Comparison of ENCODE assay signal across 8 cellular contexts in genomic region chr19:10551698-10552301, GRCh38. TPM values are rescaled to one million over a fixed set of nuclear protein-coding genes. Genes with fewer than 3 reads are reported as not detected.
DNase-seq lines count a peak whose midpoint lies in the region; ATAC-seq, FAIRE-seq and TF ChIP-seq lines count a peak whose summit lies in the region.

No MANE protein-coding gene starts in this region.

- no peak for TF ChIP-seq RAD21 in GM12878 (IDR thresholded peaks at IDR 0.05; ENCODE audit: insufficient read depth, low read depth, low read length)

- H3K27me3 ChIP-seq in GM12878 (replicated peaks in 1 of 2; ENCODE audit: control insufficient read depth in 2 of 2, insufficient read depth in 2 of 2, low read length in 1 of 2): no peaks in the 10 kb centered on the region
- H3K27me3 ChIP-seq in psoas muscle (ENCODE audit: insufficient read depth in 3 of 3, low read length in 2 of 3): no peaks in the 10 kb centered on the region

- no TSS peak for BruUV-seq in GM12878 (replicated peaks; lab: Mats Ljungman, UMichigan)

- peaks cover 45% of the 10 kb centered on the region for H3K4me1 Mint-ChIP-seq in activated CD4-positive, alpha-beta T cell treated with anti-CD3 and anti-CD28 coated beads, Interleukin-2, amount 10 ng/mL, durations not matched to agents 24 days and 14 days

- peaks cover 25 to 26% of the 10 kb centered on the region in 2 experiments for H3K36me3 ChIP-seq in GM12878 (ENCODE audit: control insufficient read depth in 2 of 2, insufficient read depth in 2 of 2, low read length in 1 of 2)
- H3K36me3 ChIP-seq in psoas muscle (ENCODE audit: insufficient read depth in 1 of 2, low read depth in 1 of 2): peaks cover 7 to 100% of the 10 kb centered on the region in 2 donors

- H3K4me1 ChIP-seq in GM12878 (ENCODE audit: control insufficient read depth, insufficient read depth, low read length) (peaks cover 46% of the 10 kb centered on the region), psoas muscle (no peaks in the 10 kb centered on the region)

- H3K79me2 ChIP-seq in GM12878 (ENCODE audit: control insufficient read depth, insufficient read depth, low read length): no peaks in the 10 kb centered on the region; the same call in 1 of the 2 replicates

- H4K20me1 ChIP-seq in GM12878 (ENCODE audit: control insufficient read depth, insufficient read depth): no peaks in the 10 kb centered on the region

- no peak for TF ChIP-seq EP300 in GM12878 (IDR thresholded peaks at IDR 0.05; ENCODE audit: borderline replicate concordance in 1 of 2, control insufficient read depth in 1 of 2, low read depth in 2 of 2, low read length in 2 of 2)

- TF ChIP-seq CTCF in GM12878 (IDR thresholded peaks at IDR 0.05 in 2 of 3, conservative IDR thresholded peaks at IDR 0.05 in 1 of 3; ENCODE audit: control insufficient read depth in 2 of 3, extremely low read depth in 1 of 3, insufficient read depth in 1 of 3, low read depth in 3 of 3, low read length in 3 of 3) (0 out of 6 replicates have a peak, but pooled peaks of 2 of the 3 experiments have one; percentile 5 to 8), psoas muscle (IDR thresholded peaks at IDR 0.05) (no peak)

- CTCF ChIA-PET in GM12878 (lab: Yijun Ruan, JAX): interaction anchor here (0.6 to 1.8 kb wide), 6 partner anchors 10 to 269 kb away, joined by 3 to 4 read pairs (median 4); no protein-coding TSS in a partner anchor

- no peak overlapping the region for H3K4me2 ChIP-seq in GM12878 (ENCODE audit: control insufficient read depth, insufficient read depth)

- no peak overlapping the region for H3K9ac ChIP-seq in GM12878 (ENCODE audit: control insufficient read depth, insufficient read depth, low read length)

- no peaks in the 10 kb centered on the region for H3K27me3 Mint-ChIP-seq in activated CD4-positive, alpha-beta T cell treated with anti-CD3 and anti-CD28 coated beads, Interleukin-2, amount 10 ng/mL, durations not matched to agents 24 days and 14 days

- no peaks in the 10 kb centered on the region for H3K9me3 Mint-ChIP-seq in activated CD4-positive, alpha-beta T cell treated with anti-CD3 and anti-CD28 coated beads, Interleukin-2, amount 10 ng/mL, durations not matched to agents 24 days and 14 days

- H2AFZ ChIP-seq in GM12878 (ENCODE audit: control insufficient read depth, low read depth, low read length): no peak overlapping the region

- H3K27ac ChIP-seq in GM12878 (ENCODE audit: control insufficient read depth, insufficient read depth): no peak overlapping the region
- H3K27ac ChIP-seq in psoas muscle: no peak overlapping the region

- DNase-seq in activated CD4-positive, alpha-beta T cell treated with anti-CD3 and anti-CD28 coated beads, Interleukin-2, amount 10 ng/mL, durations not matched to agents 24 days and 14 days: peak; percentile 80
- DNase-seq in activated CD4-positive, alpha-beta T cell treated with anti-CD3 and anti-CD28 coated beads, Interleukin-2, amount 50 U/mL, for 1 hour: no peak
- DNase-seq in NOMO-1 treated with DMSO at 0.1 percent for 48 hours (lab: John Stamatoyannopoulos, UW; ENCODE audit: unreplicated experiment): peak; percentile 66
- no peak for DNase-seq in GM12878 (ENCODE audit: low read depth, low spot score)
- DNase-seq in psoas muscle: no peak
- no peak for DNase-seq in kidney glomerular epithelial cell (lab: John Stamatoyannopoulos, UW)
- DNase-seq in T1000 (lab: John Stamatoyannopoulos, UW): no peak

- intact Hi-C loops in activated CD4-positive, alpha-beta T cell treated with anti-CD3 and anti-CD28 coated beads, Interleukin-2, amount 10 ng/mL, durations not matched to agents 24 days and 14 days (cut with micrococcal nuclease): loop anchor here (2.0 to 5.0 kb wide), 2 partner anchors 15 to 39 kb away; partner anchors contain the start of gene KRI1
- intact Hi-C loops in GM12878 (cut with micrococcal nuclease; ENCODE audit: unreplicated experiment) (no loop called here), psoas muscle (cut with DNase I) (no loop called here)

- POLR2A ChIA-PET in GM12878 (lab: Charles Lee): interaction anchor here (0.6 to 1.6 kb wide), 3 partner anchors 9 to 869 kb away, joined by 3 to 5 read pairs (median 4); no protein-coding TSS in a partner anchor

- no peak overlapping the region for H3K4me3 Mint-ChIP-seq in activated CD4-positive, alpha-beta T cell treated with anti-CD3 and anti-CD28 coated beads, Interleukin-2, amount 10 ng/mL, durations not matched to agents 24 days and 14 days

- in situ Hi-C loops in GM12878 (cut with MboI): no loop called here

- H3K9me3 ChIP-seq in GM12878 (replicated peaks; ENCODE audit: control insufficient read depth, insufficient read depth, low read length) (no peaks in the 10 kb centered on the region; the same call in 2 of the 3 replicates), psoas muscle (no peaks in the 10 kb centered on the region)

- H3K4me3 ChIP-seq in GM12878 (no peak overlapping the region), psoas muscle (no peak overlapping the region)

- SMC1A ChIA-PET in GM12878 (lab: Charles Lee; ENCODE audit: uncharacterized antibody, unreplicated experiment): interaction anchor here (0.6 kb wide), 1 partner anchor 107 kb away, joined by 5 read pairs; no protein-coding TSS in a partner anchor

- peak overlapping the region; percentile 67 for H3K27ac Mint-ChIP-seq in activated CD4-positive, alpha-beta T cell treated with anti-CD3 and anti-CD28 coated beads, Interleukin-2, amount 10 ng/mL, durations not matched to agents 24 days and 14 days

- 99% methylated on average over 11 of the region's 12 CpGs for WGBS in GM12878 (ENCODE audit: insufficient coverage, insufficient replicate concordance, low lambda C conversion rate, missing lambda C conversion rate)
- 93 to 95% (median 93%) methylated on average over 10 to 12 of the region's 12 CpGs for WGBS in psoas muscle, 3 donors

- ATAC-seq in GM12878: no peak
- ATAC-seq in psoas muscle: peak; percentile 29 to 55 (median 50)
- ATAC-seq in HG03095 (IDR thresholded peaks at IDR 0.05; ENCODE audit: unreplicated experiment): no peak

- no peak for FAIRE-seq in GM12878 (lab: Jason Lieb, UNC)

- peaks cover 58% of the 10 kb centered on the region for H3K36me3 Mint-ChIP-seq in activated CD4-positive, alpha-beta T cell treated with anti-CD3 and anti-CD28 coated beads, Interleukin-2, amount 10 ng/mL, durations not matched to agents 24 days and 14 days (ENCODE audit: low read depth)

- RAD21 ChIA-PET in GM12878 (lab: Charles Lee; ENCODE audit: unreplicated experiment): interaction anchor here (1.6 to 2.0 kb wide), 2 partner anchors 9 to 10 kb away, joined by 4 to 5 read pairs; no protein-coding TSS in a partner anchor

- TF ChIP-seq POLR2A in GM12878 (IDR thresholded peaks at IDR 0.05; ENCODE audit: low read depth, low read length): peak; percentile 57

RNA-seq across cellular contexts. Expression of gene ATG4D, which starts 8.1 kb away (rescaled TPM):
- total RNA-seq in activated CD4-positive, alpha-beta T cell treated with anti-CD3 and anti-CD28 coated beads, Interleukin-2, amount 10 ng/mL, durations not matched to agents 24 days and 14 days: 36.7 and 40.8 TPM in 2 replicates
- total RNA-seq in GM12878 (2013; cell fraction: nucleolus; rRNA removed): 11.7 and 13.3 TPM in 2 replicates
- total RNA-seq in GM12878 (2014; rRNA removed): 15.6 and 16.8 TPM in 2 replicates
- 8.1 and 8.4 TPM in 2 replicates for total RNA-seq in GM12878 (2014; rRNA removed; fragmentation: Illumina TruSeq; extraction: Trizol)
- total RNA-seq in GM12878 (2021): 24.2 and 24.3 TPM in 2 replicates
- 7.4 TPM for polyA plus RNA-seq in GM12878 (2011; ENCODE audit: low read depth)
- polyA plus RNA-seq in GM12878 (2011; rRNA removed): 7.9 and 14.5 TPM in 2 replicates
- polyA plus RNA-seq in GM12878 (2011; cell fraction: cytosol; rRNA removed): 20.2 and 26.1 TPM in 2 replicates
- 45.2 and 57.3 TPM in 2 replicates for polyA plus RNA-seq in GM12878 (2011; cell fraction: nucleus; rRNA removed)
- polyA plus RNA-seq in GM12878 (2012): 17.3 and 23.3 TPM in 2 replicates
- 1.2 and 7.7 TPM in 2 replicates for polyA plus RNA-seq in GM12878 (2014; fragmentation: Illumina TruSeq; extraction: Trizol)
- 1 to 10 TPM in 1 of 2 experiments, under 1 TPM in 1; 0.39 to 2.3 TPM for polyA plus RNA-seq in GM12878 (2014; fragmentation: Nextera tagmentation; extraction: Ambion mirVana)
- 26.7 and 28.7 TPM in 2 replicates for polyA plus RNA-seq in GM12878 (2014; rRNA removed)
- polyA plus RNA-seq in GM12878 (2016; fragmentation: Nextera tagmentation; extraction: Ambion mirVana): 10 to 100 TPM; 12.4 to 14.6 TPM
- 10.1 and 22.5 TPM in 2 replicates for polyA minus RNA-seq in GM12878 (2011; rRNA and poly(A)+ RNA removed)
- 6.4 and 9.4 TPM in 2 replicates for polyA minus RNA-seq in GM12878 (2011; cell fraction: cytosol; rRNA and poly(A)+ RNA removed)
- 10.0 and 14.4 TPM in 2 replicates for polyA minus RNA-seq in GM12878 (2011; cell fraction: nucleus; rRNA and poly(A)+ RNA removed)
- total RNA-seq in psoas muscle: 10 to 100 TPM; 42.5 to 71.8 (median 60.8) TPM
- polyA plus RNA-seq in psoas muscle: 10 to 100 TPM; 49.3 to 95.7 (median 72.8) TPM

RNA-seq across cellular contexts. Expression of gene KRI1, which starts 14.0 kb away (rescaled TPM):
- 84.0 and 90.6 TPM in 2 replicates for total RNA-seq in activated CD4-positive, alpha-beta T cell treated with anti-CD3 and anti-CD28 coated beads, Interleukin-2, amount 10 ng/mL, durations not matched to agents 24 days and 14 days
- 18.6 and 20.9 TPM in 2 replicates for total RNA-seq in GM12878 (2013; cell fraction: nucleolus; rRNA removed)
- 25.3 and 31.0 TPM in 2 replicates for total RNA-seq in GM12878 (2014; rRNA removed)
- 17.6 and 21.0 TPM in 2 replicates for total RNA-seq in GM12878 (2014; rRNA removed; fragmentation: Illumina TruSeq; extraction: Trizol)
- total RNA-seq in GM12878 (2021): 32.7 and 36.2 TPM in 2 replicates
- 10.2 TPM for polyA plus RNA-seq in GM12878 (2011; ENCODE audit: low read depth)
- polyA plus RNA-seq in GM12878 (2011; rRNA removed): 17.2 and 17.4 TPM in 2 replicates
- polyA plus RNA-seq in GM12878 (2011; cell fraction: cytosol; rRNA removed): 12.3 and 17.7 TPM in 2 replicates
- 43.9 and 57.1 TPM in 2 replicates for polyA plus RNA-seq in GM12878 (2011; cell fraction: nucleus; rRNA removed)
- 18.6 and 27.4 TPM in 2 replicates for polyA plus RNA-seq in GM12878 (2012)
- 21.9 and 24.7 TPM in 2 replicates for polyA plus RNA-seq in GM12878 (2014; fragmentation: Illumina TruSeq; extraction: Trizol)
- 1 to 10 TPM in 1 of 2 experiments, under 1 TPM in 1; 0.98 to 3.4 TPM for polyA plus RNA-seq in GM12878 (2014; fragmentation: Nextera tagmentation; extraction: Ambion mirVana)
- 42.5 and 42.6 TPM in 2 replicates for polyA plus RNA-seq in GM12878 (2014; rRNA removed)
- 10 to 100 TPM; 24.7 to 27.4 TPM for polyA plus RNA-seq in GM12878 (2016; fragmentation: Nextera tagmentation; extraction: Ambion mirVana)
- 5.3 and 7.0 TPM in 2 replicates for polyA minus RNA-seq in GM12878 (2011; rRNA and poly(A)+ RNA removed)
- polyA minus RNA-seq in GM12878 (2011; cell fraction: cytosol; rRNA and poly(A)+ RNA removed): 8.0 and 9.6 TPM in 2 replicates
- polyA minus RNA-seq in GM12878 (2011; cell fraction: nucleus; rRNA and poly(A)+ RNA removed): 12.5 and 24.5 TPM in 2 replicates
- total RNA-seq in psoas muscle: 10 to 100 TPM; 17.3 to 20.6 (median 20.3) TPM
- 10 to 100 TPM; 14.8 to 21.6 (median 20.1) TPM for polyA plus RNA-seq in psoas muscle

RNA-seq across cellular contexts. Expression of gene CDKN2D, which starts 17.0 kb away (rescaled TPM):
- 41.0 and 44.2 TPM in 2 replicates for total RNA-seq in activated CD4-positive, alpha-beta T cell treated with anti-CD3 and anti-CD28 coated beads, Interleukin-2, amount 10 ng/mL, durations not matched to agents 24 days and 14 days
- total RNA-seq in GM12878 (2013; cell fraction: nucleolus; rRNA removed): 1.3 and 1.9 TPM in 2 replicates
- total RNA-seq in GM12878 (2014; rRNA removed) (3.4 TPM in 2 replicates), GM12878 (2014; rRNA removed; fragmentation: Illumina TruSeq; extraction: Trizol) (7.6 and 8.5 TPM in 2 replicates), GM12878 (2021) (10.2 and 11.0 TPM in 2 replicates), psoas muscle (10 to 100 TPM in 3 of 4 donors, 1 to 10 TPM in 1; 6.1 to 13.1 (median 11.8) TPM)
- 4.1 TPM for polyA plus RNA-seq in GM12878 (2011; ENCODE audit: low read depth)
- polyA plus RNA-seq in GM12878 (2011; rRNA removed) (11.9 and 17.0 TPM in 2 replicates), GM12878 (2014; fragmentation: Illumina TruSeq; extraction: Trizol) (3.6 and 5.2 TPM in 2 replicates), GM12878 (2014; fragmentation: Nextera tagmentation; extraction: Ambion mirVana) (1 to 10 TPM in 1 of 2 experiments, under 1 TPM in 1; 0.53 to 4.9 TPM), GM12878 (2014; rRNA removed) (17.2 and 18.0 TPM in 2 replicates), GM12878 (2016; fragmentation: Nextera tagmentation; extraction: Ambion mirVana) (1 to 10 TPM; 5.9 to 9.3 TPM), psoas muscle (10 to 100 TPM; 18.0 to 29.2 (median 22.7) TPM)
- 19.5 and 28.1 TPM in 2 replicates for polyA plus RNA-seq in GM12878 (2011; cell fraction: cytosol; rRNA removed)
- polyA plus RNA-seq in GM12878 (2011; cell fraction: nucleus; rRNA removed): 11.9 and 14.9 TPM in 2 replicates
- polyA plus RNA-seq in GM12878 (2012): 11.9 and 14.9 TPM in 2 replicates
- polyA minus RNA-seq in GM12878 (2011; rRNA and poly(A)+ RNA removed): 5.3 and 8.3 TPM in 2 replicates
- polyA minus RNA-seq in GM12878 (2011; cell fraction: cytosol; rRNA and poly(A)+ RNA removed): 2.9 and 5.2 TPM in 2 replicates
- 1.7 and 1.8 TPM in 2 replicates for polyA minus RNA-seq in GM12878 (2011; cell fraction: nucleus; rRNA and poly(A)+ RNA removed)

RNA-seq across cellular contexts. Expression of gene S1PR5, which starts 34.6 kb away (rescaled TPM):
- not detected in 2 replicates for total RNA-seq in activated CD4-positive, alpha-beta T cell treated with anti-CD3 and anti-CD28 coated beads, Interleukin-2, amount 10 ng/mL, durations not matched to agents 24 days and 14 days
- not detected in 2 replicates for total RNA-seq in GM12878 (2013; cell fraction: nucleolus; rRNA removed)
- total RNA-seq in GM12878 (2014; rRNA removed): 0.11 TPM in 1 of 2 replicates, not detected in the other
- 0.14 TPM in 1 of 2 replicates, not detected in the other for total RNA-seq in GM12878 (2014; rRNA removed; fragmentation: Illumina TruSeq; extraction: Trizol)
- total RNA-seq in GM12878 (2021): not detected in 2 replicates
- polyA plus RNA-seq in GM12878 (2011; ENCODE audit: low read depth): not detected
- polyA plus RNA-seq in GM12878 (2011; rRNA removed): 0.04 TPM in 1 of 2 replicates, not detected in the other
- 0.03 TPM in 1 of 2 replicates, not detected in the other for polyA plus RNA-seq in GM12878 (2011; cell fraction: cytosol; rRNA removed)
- polyA plus RNA-seq in GM12878 (2011; cell fraction: nucleus; rRNA removed): not detected in 2 replicates
- not detected in 2 replicates for polyA plus RNA-seq in GM12878 (2012)
- polyA plus RNA-seq in GM12878 (2014; fragmentation: Illumina TruSeq; extraction: Trizol): not detected in 2 replicates
- not detected for polyA plus RNA-seq in GM12878 (2014; fragmentation: Nextera tagmentation; extraction: Ambion mirVana)
- 0.14 TPM in 1 of 2 replicates, not detected in the other for polyA plus RNA-seq in GM12878 (2014; rRNA removed)
- polyA plus RNA-seq in GM12878 (2016; fragmentation: Nextera tagmentation; extraction: Ambion mirVana): not detected
- not detected in 2 replicates for polyA minus RNA-seq in GM12878 (2011; rRNA and poly(A)+ RNA removed)
- not detected in 2 replicates for polyA minus RNA-seq in GM12878 (2011; cell fraction: cytosol; rRNA and poly(A)+ RNA removed)
- polyA minus RNA-seq in GM12878 (2011; cell fraction: nucleus; rRNA and poly(A)+ RNA removed): not detected in 2 replicates
- total RNA-seq in psoas muscle: under 1 TPM; 0.15 to 0.30 (median 0.17) TPM
- under 1 TPM; 0.07 to 0.12 (median 0.08) TPM for polyA plus RNA-seq in psoas muscle

RNA-seq across cellular contexts. Expression of gene AP1M2, which starts 35.3 kb away (rescaled TPM):
- not detected in 2 replicates for total RNA-seq in activated CD4-positive, alpha-beta T cell treated with anti-CD3 and anti-CD28 coated beads, Interleukin-2, amount 10 ng/mL, durations not matched to agents 24 days and 14 days
- not detected in 2 replicates for total RNA-seq in GM12878 (2013; cell fraction: nucleolus; rRNA removed)
- total RNA-seq in GM12878 (2014; rRNA removed) (not detected in 2 replicates), GM12878 (2014; rRNA removed; fragmentation: Illumina TruSeq; extraction: Trizol) (not detected in 2 replicates), GM12878 (2021) (0.21 and 0.72 TPM in 2 replicates), psoas muscle (not detected)
- polyA plus RNA-seq in GM12878 (2011; ENCODE audit: low read depth): not detected
- polyA plus RNA-seq in GM12878 (2011; rRNA removed) (not detected in 2 replicates), GM12878 (2014; fragmentation: Illumina TruSeq; extraction: Trizol) (not detected in 2 replicates), GM12878 (2014; fragmentation: Nextera tagmentation; extraction: Ambion mirVana) (not detected), GM12878 (2014; rRNA removed) (not detected in 2 replicates), GM12878 (2016; fragmentation: Nextera tagmentation; extraction: Ambion mirVana) (not detected), psoas muscle (under 1 TPM in 1 of 3 donors, not detected in 2; 0.13 TPM)
- polyA plus RNA-seq in GM12878 (2011; cell fraction: cytosol; rRNA removed): not detected in 2 replicates
- polyA plus RNA-seq in GM12878 (2011; cell fraction: nucleus; rRNA removed): not detected in 2 replicates
- not detected in 2 replicates for polyA plus RNA-seq in GM12878 (2012)
- not detected in 2 replicates for polyA minus RNA-seq in GM12878 (2011; rRNA and poly(A)+ RNA removed)
- polyA minus RNA-seq in GM12878 (2011; cell fraction: cytosol; rRNA and poly(A)+ RNA removed): 1.3 and 2.1 TPM in 2 replicates
- 0.48 TPM in 1 of 2 replicates, not detected in the other for polyA minus RNA-seq in GM12878 (2011; cell fraction: nucleus; rRNA and poly(A)+ RNA removed)

Comparison
In these comparisons a context has a peak if more than half of its experiments do, and no peak if none do; other contexts are left out.
1. DNase-seq: peak in activated CD4-positive, alpha-beta T cell treated with anti-CD3 and anti-CD28 coated beads, Interleukin-2, amount 10 ng/mL, durations not matched to agents 24 days and 14 days (single experiment) and NOMO-1 treated with DMSO at 0.1 percent for 48 hours (single experiment); none in activated CD4-positive, alpha-beta T cell treated with anti-CD3 and anti-CD28 coated beads, Interleukin-2, amount 50 U/mL, for 1 hour (single experiment), GM12878 (single experiment), psoas muscle (0 of 2), kidney glomerular epithelial cell (single experiment) and T1000 (single experiment).
2. ATAC-seq: peak in psoas muscle (4 of 4); none in GM12878 (single experiment) and HG03095 (single experiment).